Comparison of ENCODE assay signal across 8 cellular contexts in genomic region chr14:74882103-74882920, GRCh38. TPM values are rescaled to one million over a fixed set of nuclear protein-coding genes. Genes with fewer than 3 reads are reported as not detected.
DNase-seq lines count a peak whose midpoint lies in the region; ATAC-seq, FAIRE-seq and TF ChIP-seq lines count a peak whose summit lies in the region.

No MANE protein-coding gene starts in this region.

- no CpG with 5 or more reads among the region's 49 CpGs for WGBS in iPS DF 6.9 (ENCODE audit: insufficient coverage, insufficient read length)
- WGBS in small intestine, 3 donors, result 0 to 1% (median 1%) methylated on average over 38 to 49 of the region's 49 CpGs

- no peak for TF ChIP-seq CTCF in AG04449 (IDR thresholded peaks at IDR 0.05; ENCODE audit: insufficient read depth, low read length, missing control alignments)

- peak overlapping the region; percentile 65 for H3K27ac ChIP-seq in SJSA1
- H3K27ac ChIP-seq in iPS DF 6.9 (ENCODE audit: low read length), result no peak overlapping the region
- H3K27ac ChIP-seq in small intestine (ENCODE audit: low read depth in 1 of 2, low read length in 1 of 2), result peak overlapping the region; percentile 93 to 100

- H3K9me3 ChIP-seq in SJSA1 (replicated peaks) (no peaks in the 10 kb centered on the region), iPS DF 6.9 (ENCODE audit: control insufficient read depth, insufficient read depth, low read length) (no peaks in the 10 kb centered on the region), small intestine (ENCODE audit: control insufficient read depth, low read depth) (no peaks in the 10 kb centered on the region)

- H3K36me3 ChIP-seq in SJSA1, result peaks cover 50% of the 10 kb centered on the region
- H3K36me3 ChIP-seq in iPS DF 6.9 (ENCODE audit: control insufficient read depth, insufficient read depth, low read length), result no peaks in the 10 kb centered on the region
- peaks cover 0 to 3% of the 10 kb centered on the region in 2 donors for H3K36me3 ChIP-seq in small intestine (ENCODE audit: control insufficient read depth in 2 of 2, insufficient read depth in 2 of 2, low read length in 2 of 2)

- H3K27me3 ChIP-seq in SJSA1 (replicated peaks) (no peaks in the 10 kb centered on the region), iPS DF 6.9 (ENCODE audit: control insufficient read depth, insufficient read depth, low read length) (no peaks in the 10 kb centered on the region), small intestine (ENCODE audit: control insufficient read depth in 2 of 2, insufficient read depth in 2 of 2, low read length in 2 of 2) (no peaks in the 10 kb centered on the region)

- CTCF ChIA-PET in AG04449 (lab: Yijun Ruan, JAX), result interaction anchor here (0.6 to 20.4 kb wide), 8 partner anchors 9 to 273 kb away, joined by 3 to 568 read pairs (median 4); no protein-coding TSS in a partner anchor

- DNase-seq in AG04449 (ENCODE audit: low read depth, low spot score) (no peak), SJSA1 (ENCODE audit: low read depth in 1 of 2, low spot score in 2 of 2) (peak in 1 of 2 experiments; percentile 49), amniotic epithelial cell (ENCODE audit: low read depth) (peak; percentile 47), iPS DF 6.9 (ENCODE audit: low read depth, low spot score) (no peak), small intestine (peak; percentile 56), NCI-H2029 treated with DMSO at 0.1 percent for 48 hours (lab: John Stamatoyannopoulos, UW) (no peak)

- H3K4me1 ChIP-seq in SJSA1 (replicated peaks) (peaks cover 14% of the 10 kb centered on the region), iPS DF 6.9 (ENCODE audit: control insufficient read depth, insufficient read depth, low read length) (peaks cover 10% of the 10 kb centered on the region; the same call in 1 of the 2 replicates), small intestine (ENCODE audit: control insufficient read depth in 2 of 2, insufficient read depth in 1 of 2, low read depth in 1 of 2, low read length in 1 of 2) (peaks cover 9 to 27% of the 10 kb centered on the region in 2 donors)

- POLR2A ChIA-PET in AG04449 (lab: Yijun Ruan, JAX), result interaction anchor here (0.6 to 1.5 kb wide), 3 partner anchors 12 to 19 kb away, joined by 3 to 4 read pairs (median 3); no protein-coding TSS in a partner anchor

- peak overlapping the region; percentile 91 for H3K4me3 ChIP-seq in AG04449 (ENCODE audit: low read depth, low read length)
- H3K4me3 ChIP-seq in SJSA1, result peak overlapping the region; percentile 98
- peak overlapping the region; percentile 94 for H3K4me3 ChIP-seq in iPS DF 6.9 (ENCODE audit: low read length)
- peak overlapping the region; percentile 77 to 100 for H3K4me3 ChIP-seq in small intestine (ENCODE audit: low read depth in 1 of 2, low read length in 2 of 2)

- FAIRE-seq in small intestine (lab: Jason Lieb, UNC), result no peak

- ATAC-seq in GM18870 (IDR thresholded peaks at IDR 0.05; ENCODE audit: unreplicated experiment) (peak; percentile 29), HG03108 (IDR thresholded peaks at IDR 0.05; ENCODE audit: unreplicated experiment) (peak; percentile 23)

RNA-seq across cellular contexts. Expression of gene DLST, which starts 0.6 kb away (rescaled TPM):
- total RNA-seq in SJSA1 (2014; rRNA removed; shearing (Covaris generic)), result 28.4 and 34.9 TPM in 2 replicates
- 100 to 1,000 TPM in 2 of 3 donors, 10 to 100 TPM in 1; 95.2 to 110 (median 101) TPM for polyA plus RNA-seq in small intestine

RNA-seq across cellular contexts. Expression of gene PROX2, which starts 6.4 kb away (rescaled TPM):
- not detected in 2 replicates for total RNA-seq in SJSA1 (2014; rRNA removed; shearing (Covaris generic))
- not detected for polyA plus RNA-seq in small intestine

RNA-seq across cellular contexts. Expression of gene RPS6KL1, which starts 40.7 kb away (rescaled TPM):
- not detected in 2 replicates for total RNA-seq in SJSA1 (2014; rRNA removed; shearing (Covaris generic))
- 1 to 10 TPM; 1.8 to 3.5 (median 3.4) TPM for polyA plus RNA-seq in small intestine

Comparison
In these comparisons a context has a peak if more than half of its experiments do, and no peak if none do; other contexts are left out.
1. DNase-seq: peak in amniotic epithelial cell (single experiment) and small intestine (single experiment); none in AG04449 (single experiment), iPS DF 6.9 (single experiment) and NCI-H2029 treated with DMSO at 0.1 percent for 48 hours (single experiment).
2. Peak in every context shown above with its lines, with median percentiles within 50 percentile points of each other: H3K4me3 ChIP-seq.